Comparison of ENCODE assay signal across 2 cellular contexts in genomic region chr6:139732451-139732850, GRCh38.
TF ChIP-seq lines count a peak whose summit lies in the region.

No MANE protein-coding gene starts in this region.

TF ChIP-seq in IMR-90, 13 proteins besides CTCF, POLR2A, EP300 and RAD21:
- TF ChIP-seq CHD1 (IDR thresholded peaks at IDR 0.05; ENCODE audit: low read depth, low read length): no peak
- TF ChIP-seq NFE2L2 (IDR thresholded peaks at IDR 0.05; ENCODE audit: low read depth, low read length): no peak
- TF ChIP-seq FOS (IDR thresholded peaks at IDR 0.05; ENCODE audit: low read depth, low read length): no peak
- no peak for TF ChIP-seq RFX5 (IDR thresholded peaks at IDR 0.05; ENCODE audit: low read depth, low read length)
- no peak for TF ChIP-seq CEBPB (IDR thresholded peaks at IDR 0.05; ENCODE audit: low read depth, low read length)
- no peak for TF ChIP-seq BHLHE40 (IDR thresholded peaks at IDR 0.05; ENCODE audit: low read depth, low read length)
- no peak for TF ChIP-seq SMC3 (IDR thresholded peaks at IDR 0.05; ENCODE audit: low read depth, low read length)
- no peak for TF ChIP-seq RCOR1 (IDR thresholded peaks at IDR 0.05; ENCODE audit: insufficient replicate concordance, low read length)
- no peak for TF ChIP-seq USF2 (IDR thresholded peaks at IDR 0.05; ENCODE audit: low read depth, low read length)
- no peak for TF ChIP-seq MAZ (IDR thresholded peaks at IDR 0.05; ENCODE audit: borderline replicate concordance, low read depth, low read length)

TF ChIP-seq in GM12878, 131 proteins besides CTCF, POLR2A, EP300 and RAD21:
- TF ChIP-seq ATF7 (IDR thresholded peaks at IDR 0.05; ENCODE audit: low read depth): no peak
- TF ChIP-seq SRF (IDR thresholded peaks at IDR 0.05; ENCODE audit: low read depth in 2 of 2, low read length in 2 of 2): no peak
- TF ChIP-seq BCL3 (IDR thresholded peaks at IDR 0.05; ENCODE audit: borderline replicate concordance, insufficient read depth, low read depth, low read length, poor library complexity, severe bottlenecking): no peak
TF ChIP-seq in GM12878: peak in this region for 0.
